Comparison of ENCODE assay signal across 8 cellular contexts in genomic region chr12:25386823-25387134, GRCh38.
DNase-seq lines count a peak whose midpoint lies in the region; ATAC-seq and TF ChIP-seq lines count a peak whose summit lies in the region.

No MANE protein-coding gene starts in this region.

- POLR2A ChIA-PET in activated CD8-positive, alpha-beta T cell treated with anti-CD3 and anti-CD28 coated beads for 36 hours (lab: Charles Lee) = interaction anchor here (0.6 to 1.9 kb wide), 7 partner anchors 23 to 187 kb away, joined by 3 to 7 read pairs (median 4); no protein-coding TSS in a partner anchor

- H3K4me3 Mint-ChIP-seq in activated CD8-positive, alpha-beta T cell treated with anti-CD3 and anti-CD28 coated beads for 36 hours = peak overlapping the region; percentile 89
- H3K4me3 Mint-ChIP-seq in glutamatergic neuron (ENCODE audit: unreplicated experiment) = peak overlapping the region; percentile 97

- peak overlapping the region; percentile 54 to 76 (median 64) for H3K4me3 ChIP-seq in skin epidermis

- CTCF ChIA-PET in activated CD8-positive, alpha-beta T cell treated with anti-CD3 and anti-CD28 coated beads for 36 hours (lab: Charles Lee) = interaction anchor here (0.6 to 1.8 kb wide), 19 partner anchors 13 to 428 kb away, joined by 3 to 18 read pairs (median 4); a partner anchor contains a TSS

- no peak for TF ChIP-seq CTCF in activated CD8-positive, alpha-beta T cell treated with anti-CD3 and anti-CD28 coated beads for 36 hours (IDR thresholded peaks at IDR 0.05)
- no peak for TF ChIP-seq CTCF in glutamatergic neuron (IDR thresholded peaks at IDR 0.05; ENCODE audit: partially characterized antibody, unreplicated experiment)

- H3K27me3 Mint-ChIP-seq in activated CD8-positive, alpha-beta T cell treated with anti-CD3 and anti-CD28 coated beads for 36 hours = peaks cover 2% of the 10 kb centered on the region
- H3K27me3 Mint-ChIP-seq in glutamatergic neuron (ENCODE audit: unreplicated experiment) = peaks cover 17% of the 10 kb centered on the region

- H3K27ac ChIP-seq in skin epidermis = peak overlapping the region; percentile 86 to 99 (median 99)

- intact Hi-C loops in activated CD8-positive, alpha-beta T cell treated with anti-CD3 and anti-CD28 coated beads for 36 hours (cut with micrococcal nuclease) = no loop called here

- peaks cover 45% of the 10 kb centered on the region for H3K4me1 Mint-ChIP-seq in activated CD8-positive, alpha-beta T cell treated with anti-CD3 and anti-CD28 coated beads for 36 hours (ENCODE audit: low read depth)
- H3K4me1 Mint-ChIP-seq in glutamatergic neuron (ENCODE audit: low read depth, unreplicated experiment) = peaks cover 22% of the 10 kb centered on the region

- H3K36me3 Mint-ChIP-seq in activated CD8-positive, alpha-beta T cell treated with anti-CD3 and anti-CD28 coated beads for 36 hours (ENCODE audit: low read depth) = no peaks in the 10 kb centered on the region
- H3K36me3 Mint-ChIP-seq in glutamatergic neuron (ENCODE audit: unreplicated experiment) = peaks cover 3% of the 10 kb centered on the region

- no peaks in the 10 kb centered on the region for H3K9me3 Mint-ChIP-seq in activated CD8-positive, alpha-beta T cell treated with anti-CD3 and anti-CD28 coated beads for 36 hours
- H3K9me3 Mint-ChIP-seq in glutamatergic neuron (ENCODE audit: unreplicated experiment) = peaks cover 13% of the 10 kb centered on the region

- peak overlapping the region; percentile 99 for H3K27ac Mint-ChIP-seq in activated CD8-positive, alpha-beta T cell treated with anti-CD3 and anti-CD28 coated beads for 36 hours
- H3K27ac Mint-ChIP-seq in glutamatergic neuron (ENCODE audit: unreplicated experiment) = peak overlapping the region; percentile 57

- ATAC-seq in activated CD8-positive, alpha-beta T cell treated with anti-CD3 and anti-CD28 coated beads for 36 hours = peak; percentile 0
- no peak for ATAC-seq in HG03159 (IDR thresholded peaks at IDR 0.05; ENCODE audit: unreplicated experiment)

- DNase-seq in NCI-H345 treated with DMSO at 0.1 percent for 48 hours (lab: John Stamatoyannopoulos, UW; ENCODE audit: unreplicated experiment) (peak; percentile 45), NCI-H345 (lab: John Stamatoyannopoulos, UW) (no peak), glutamatergic neuron (no peak), NCI-H1694 treated with DMSO at 0.1 percent for 48 hours (lab: John Stamatoyannopoulos, UW) (no peak), DMS153 treated with DMSO at 0.1 percent for 48 hours (lab: John Stamatoyannopoulos, UW; ENCODE audit: unreplicated experiment) (no peak)
- DNase-seq in activated CD8-positive, alpha-beta T cell treated with anti-CD3 and anti-CD28 coated beads for 36 hours = no peak
